In genomic region chr5:36059571-36060515, GRCh38 we compare ENCODE assay signal across 23 cellular contexts. TPM values are rescaled to one million over a fixed set of nuclear protein-coding genes. Genes with fewer than 3 reads are reported as not detected.
DNase-seq lines count a peak whose midpoint lies in the region; ATAC-seq and TF ChIP-seq lines count a peak whose summit lies in the region.
"Had no signal": no experiment of that assay in that cellular context is flagged by ENCODE, and none has a peak within 500 bp of the region (broad histone marks: within the 10 kb centered on the region; RNA-seq: fewer than 3 reads in every experiment).

No MANE protein-coding gene starts in this region.

- TF ChIP-seq CTCF in DND-41 (IDR thresholded peaks at IDR 0.05; ENCODE audit: borderline replicate concordance, extremely low read depth, low read length, poor library complexity, severe bottlenecking), result no peak
- TF ChIP-seq CTCF in VCaP (conservative IDR thresholded peaks at IDR 0.05), result no peak

- CTCF ChIA-PET in activated CD4-positive, alpha-beta memory T cell treated with anti-CD3 and anti-CD28 coated beads, Interleukin-2, amount 10 ng/mL, durations not matched to agents 7 days and 5 days (lab: Charles Lee), result no interaction called here

- H3K4me1 ChIP-seq in DND-41 (ENCODE audit: insufficient read depth, low read length) (peaks cover 62% of the 10 kb centered on the region), mesendoderm (ENCODE audit: control insufficient read depth, low read depth, low read length) (no peaks in the 10 kb centered on the region)
- H3K4me1 ChIP-seq: colonic mucosa, heart right ventricle, sigmoid colon had no signal

- ATAC-seq in DND-41 (ENCODE audit: insufficient read depth, low read depth) (peak; percentile 84), GM19023 (IDR thresholded peaks at IDR 0.05; ENCODE audit: unreplicated experiment) (no peak)
- ATAC-seq: CD8-positive, alpha-beta T cell; heart right ventricle had no signal

- H3K9ac ChIP-seq in DND-41 (ENCODE audit: low read depth, low read length) (peak overlapping the region; percentile 58), mesendoderm (ENCODE audit: low read length) (no peak overlapping the region)
- H3K9ac ChIP-seq: KMS-11 had no signal

- H3K23ac ChIP-seq in mesendoderm (ENCODE audit: low read length), result no peak overlapping the region

- H3K27ac Mint-ChIP-seq in activated CD4-positive, alpha-beta memory T cell treated with anti-CD3 and anti-CD28 coated beads, Interleukin-2, amount 10 ng/mL, durations not matched to agents 7 days and 5 days, result no peak overlapping the region
- H3K27ac Mint-ChIP-seq: CD8-positive, alpha-beta T cell had no signal

- H3K27ac ChIP-seq in DND-41 (ENCODE audit: low read length) (peak overlapping the region; percentile 99), VCaP (peak overlapping the region; percentile 45; the same call in 1 of the 2 replicates), mesendoderm (ENCODE audit: low read depth, low read length) (no peak overlapping the region)
- H3K27ac ChIP-seq: colonic mucosa, heart right ventricle, HL-60, KMS-11, sigmoid colon, thoracic aorta had no signal

- H3K56ac ChIP-seq in mesendoderm (ENCODE audit: low read length), result no peak overlapping the region

- H3K18ac ChIP-seq in mesendoderm (ENCODE audit: low read length), result no peak overlapping the region

- in situ Hi-C loops in KBM-7 (cut with MboI; ENCODE audit: low pct_unique_long_range_greater_than_20kb, low sequenced_read_pairs), result no loop called here

- H4K20me1 ChIP-seq in DND-41 (ENCODE audit: insufficient read depth, low read length), result no peaks in the 10 kb centered on the region

- no peaks in the 10 kb centered on the region for H3K36me3 ChIP-seq in DND-41 (ENCODE audit: insufficient read depth, low read length)
- H3K36me3 ChIP-seq in mesendoderm (ENCODE audit: control insufficient read depth, insufficient read depth, low read length), result no peaks in the 10 kb centered on the region
- H3K36me3 ChIP-seq: colonic mucosa, heart right ventricle, sigmoid colon, thoracic aorta had no signal

- no peaks in the 10 kb centered on the region for H3K36me3 Mint-ChIP-seq in activated CD4-positive, alpha-beta memory T cell treated with anti-CD3 and anti-CD28 coated beads, Interleukin-2, amount 10 ng/mL, durations not matched to agents 7 days and 5 days (ENCODE audit: low read depth)
- H3K36me3 Mint-ChIP-seq: CD8-positive, alpha-beta T cell had no signal

- H3K79me1 ChIP-seq in mesendoderm (ENCODE audit: low read length), result no peaks in the 10 kb centered on the region

- H3K4me2 ChIP-seq in DND-41 (ENCODE audit: insufficient read depth, low read length) (peak overlapping the region; percentile 53), mesendoderm (ENCODE audit: low read length) (no peak overlapping the region)
- H3K4me2 ChIP-seq: KMS-11 had no signal

- H4K8ac ChIP-seq in mesendoderm (ENCODE audit: low read depth, low read length), result no peak overlapping the region

- no peak overlapping the region for H3K4me3 Mint-ChIP-seq in activated CD4-positive, alpha-beta memory T cell treated with anti-CD3 and anti-CD28 coated beads, Interleukin-2, amount 10 ng/mL, durations not matched to agents 7 days and 5 days
- H3K4me3 Mint-ChIP-seq: CD8-positive, alpha-beta T cell had no signal

- peaks cover 2% of the 10 kb centered on the region for H3K4me1 Mint-ChIP-seq in activated CD4-positive, alpha-beta memory T cell treated with anti-CD3 and anti-CD28 coated beads, Interleukin-2, amount 10 ng/mL, durations not matched to agents 7 days and 5 days

- H3K27me3 Mint-ChIP-seq in activated CD4-positive, alpha-beta memory T cell treated with anti-CD3 and anti-CD28 coated beads, Interleukin-2, amount 10 ng/mL, durations not matched to agents 7 days and 5 days, result peaks cover 24% of the 10 kb centered on the region

- H3K4me3 ChIP-seq in DND-41 (ENCODE audit: low read depth in 1 of 2, low read length in 2 of 2), result peak overlapping the region in 1 of 2 experiments; percentile 10; a peak in 1 of 4 replicates
- H3K4me3 ChIP-seq in mesendoderm (ENCODE audit: low read length), result no peak overlapping the region
- H3K4me3 ChIP-seq: colonic mucosa, heart right ventricle, sigmoid colon, thoracic aorta had no signal

- no peak overlapping the region for H4K5ac ChIP-seq in mesendoderm (ENCODE audit: low read length)

- DNase-seq in DND-41, result peak; percentile 80
- DNase-seq in KBM-7, result peak; percentile 35
- peak; percentile 63 for DNase-seq in mesendoderm
- DNase-seq in DMS53 (lab: John Stamatoyannopoulos, UW), result no peak
- DNase-seq in activated CD4-positive, alpha-beta memory T cell treated with anti-CD3 and anti-CD28 coated beads, Interleukin-2, amount 10 ng/mL, durations not matched to agents 7 days and 5 days, result no peak
- DNase-seq in kidney tubule cell (ENCODE audit: low spot score), result no peak
- DNase-seq: activated CD8-positive, alpha-beta memory T cell treated with anti-CD3 and anti-CD28 coated beads for 24 hours; CD8-positive, alpha-beta T cell; colonic mucosa; GDM1; heart right ventricle; kidney; NCI-H187 treated with DMSO at 0.1 percent for 48 hours; NCI-H510A; sigmoid colon; stimulated activated CD4-positive, alpha-beta T cell treated with anti-CD3 and anti-CD28 coated beads, Interleukin-2, amount 100 ng/mL, for 48 hours had no signal

- no peak overlapping the region for H2BK5ac ChIP-seq in mesendoderm (ENCODE audit: low read length)

- no peak overlapping the region for H3K4ac ChIP-seq in mesendoderm (ENCODE audit: low read depth, low read length)

- peak overlapping the region; percentile 27 for H2AFZ ChIP-seq in DND-41 (ENCODE audit: low read depth, low read length)

- H3K9me3 Mint-ChIP-seq in activated CD4-positive, alpha-beta memory T cell treated with anti-CD3 and anti-CD28 coated beads, Interleukin-2, amount 10 ng/mL, durations not matched to agents 7 days and 5 days, result no peaks in the 10 kb centered on the region
- H3K9me3 Mint-ChIP-seq: CD8-positive, alpha-beta T cell had no signal

- H2BK120ac ChIP-seq in mesendoderm (ENCODE audit: low read depth, low read length), result no peak overlapping the region

- no peaks in the 10 kb centered on the region for H3K27me3 ChIP-seq in DND-41 (ENCODE audit: insufficient read depth, low read length, poor library complexity)
- no peaks in the 10 kb centered on the region for H3K27me3 ChIP-seq in mesendoderm (ENCODE audit: insufficient read depth, low read length, poor library complexity)
- H3K27me3 ChIP-seq: colonic mucosa, sigmoid colon had no signal

- H3K79me2 ChIP-seq in DND-41 (ENCODE audit: insufficient read depth, low read length), result no peaks in the 10 kb centered on the region
- no peaks in the 10 kb centered on the region for H3K79me2 ChIP-seq in mesendoderm (ENCODE audit: control insufficient read depth, insufficient read depth, low read length)

- no peak overlapping the region for H2AK5ac ChIP-seq in mesendoderm (ENCODE audit: low read length)

- H3K9me3 ChIP-seq in DND-41 (ENCODE audit: insufficient read depth, low read length, severe bottlenecking), result no peaks in the 10 kb centered on the region
- H3K9me3 ChIP-seq: colonic mucosa, sigmoid colon, thoracic aorta had no signal

- POLR2A ChIA-PET in activated CD4-positive, alpha-beta memory T cell treated with anti-CD3 and anti-CD28 coated beads, Interleukin-2, amount 10 ng/mL, durations not matched to agents 7 days and 5 days (lab: Charles Lee), result no interaction called here

- no peak overlapping the region for H2BK15ac ChIP-seq in mesendoderm (replicated peaks; ENCODE audit: low read depth)

- WGBS in mesendoderm (ENCODE audit: extremely low coverage, insufficient coverage, low lambda C conversion rate), result no CpG with 5 or more reads among the region's 7 CpGs

RNA-seq across cellular contexts. Expression of gene UGT3A2, which starts 6.8 kb away (rescaled TPM):
- polyA plus RNA-seq in mesendoderm (2013, experiment 1 of 2), result 13.5 TPM
- 14.2 TPM for polyA plus RNA-seq in mesendoderm (2013, experiment 2 of 2)
- total RNA-seq in activated CD4-positive, alpha-beta memory T cell treated with anti-CD3 and anti-CD28 coated beads, Interleukin-2, amount 10 ng/mL, durations not matched to agents 7 days and 5 days, result under 1 TPM; 0.15 to 0.18 TPM
- total RNA-seq: CD8-positive, alpha-beta T cell; colonic mucosa; epithelial cell of proximal tubule; heart right ventricle; mononuclear cell; thoracic aorta had no signal
- polyA plus RNA-seq: heart right ventricle had no signal

Comparison
In these comparisons a context has a peak if more than half of its experiments do, and no peak if none do; other contexts are left out.
1. DNase-seq: peak in DND-41 (single experiment), KBM-7 (single experiment) and mesendoderm (single experiment); none in DMS53 (single experiment), activated CD4-positive, alpha-beta memory T cell treated with anti-CD3 and anti-CD28 coated beads, Interleukin-2, amount 10 ng/mL, durations not matched to agents 7 days and 5 days (single experiment) and kidney tubule cell (single experiment).